1 cellular context compared by ENCODE assay signal in genomic region chr2:38665854-38666577, GRCh38.
A peak's percentile ranks its signal among the peaks of the same experiment; 100 is the strongest.
TF ChIP-seq lines count a peak whose summit lies in the region.

GALM (plus strand) TSS chr2:38666114; CDS start chr2:38666162, 48 bp downstream.

TF ChIP-seq in HepG2, 621 proteins besides CTCF, POLR2A, EP300 and RAD21 (continued from another document and continues in another):
- TF ChIP-seq, protein P1, sequence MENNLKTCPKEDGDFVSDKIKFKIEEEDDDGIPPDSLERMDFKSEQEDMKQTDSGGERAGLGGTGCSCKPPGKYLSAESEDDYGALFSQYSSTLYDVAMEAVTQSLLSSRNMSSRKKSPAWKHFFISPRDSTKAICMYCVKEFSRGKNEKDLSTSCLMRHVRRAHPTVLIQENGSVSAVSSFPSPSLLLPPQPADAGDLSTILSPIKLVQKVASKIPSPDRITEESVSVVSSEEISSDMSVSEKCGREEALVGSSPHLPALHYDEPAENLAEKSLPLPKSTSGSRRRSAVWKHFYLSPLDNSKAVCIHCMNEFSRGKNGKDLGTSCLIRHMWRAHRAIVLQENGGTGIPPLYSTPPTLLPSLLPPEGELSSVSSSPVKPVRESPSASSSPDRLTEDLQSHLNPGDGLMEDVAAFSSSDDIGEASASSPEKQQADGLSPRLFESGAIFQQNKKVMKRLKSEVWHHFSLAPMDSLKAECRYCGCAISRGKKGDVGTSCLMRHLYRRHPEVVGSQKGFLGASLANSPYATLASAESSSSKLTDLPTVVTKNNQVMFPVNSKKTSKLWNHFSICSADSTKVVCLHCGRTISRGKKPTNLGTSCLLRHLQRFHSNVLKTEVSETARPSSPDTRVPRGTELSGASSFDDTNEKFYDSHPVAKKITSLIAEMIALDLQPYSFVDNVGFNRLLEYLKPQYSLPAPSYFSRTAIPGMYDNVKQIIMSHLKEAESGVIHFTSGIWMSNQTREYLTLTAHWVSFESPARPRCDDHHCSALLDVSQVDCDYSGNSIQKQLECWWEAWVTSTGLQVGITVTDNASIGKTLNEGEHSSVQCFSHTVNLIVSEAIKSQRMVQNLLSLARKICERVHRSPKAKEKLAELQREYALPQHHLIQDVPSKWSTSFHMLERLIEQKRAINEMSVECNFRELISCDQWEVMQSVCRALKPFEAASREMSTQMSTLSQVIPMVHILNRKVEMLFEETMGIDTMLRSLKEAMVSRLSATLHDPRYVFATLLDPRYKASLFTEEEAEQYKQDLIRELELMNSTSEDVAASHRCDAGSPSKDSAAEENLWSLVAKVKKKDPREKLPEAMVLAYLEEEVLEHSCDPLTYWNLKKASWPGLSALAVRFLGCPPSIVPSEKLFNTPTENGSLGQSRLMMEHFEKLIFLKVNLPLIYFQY (CRISPR knock-in tag; IDR thresholded peaks at IDR 0.05; ENCODE audit: borderline replicate concordance), result peak; percentile 58; the same call in 1 of the 2 replicates
- TF ChIP-seq ZBTB20 (CRISPR knock-in tag; IDR thresholded peaks at IDR 0.05; ENCODE audit: borderline replicate concordance, low read depth) (peak; percentile 34; the same call in 1 of the 2 replicates), ZC3H13 (CRISPR knock-in tag; IDR thresholded peaks at IDR 0.05) (peak; percentile 79), RXRB (CRISPR knock-in tag; IDR thresholded peaks at IDR 0.05; ENCODE audit: borderline replicate concordance) (peak; percentile 60), ZNF350 (CRISPR knock-in tag; IDR thresholded peaks at IDR 0.05; ENCODE audit: borderline replicate concordance, low read depth) (peak; percentile 95; the same call in 1 of the 2 replicates), SRSF9 (IDR thresholded peaks at IDR 0.05; ENCODE audit: borderline replicate concordance, insufficient read depth, low read depth, low read length, poor library complexity, severe bottlenecking) (no peak), ZNF737 (CRISPR knock-in tag; IDR thresholded peaks at IDR 0.05; ENCODE audit: borderline replicate concordance) (peak; percentile 80; the same call in 1 of the 2 replicates), ZNF83 (CRISPR knock-in tag; IDR thresholded peaks at IDR 0.05; ENCODE audit: borderline replicate concordance) (0 out of 2 replicates have a peak, but pooled peaks have one; percentile 62), FOSL2 (CRISPR knock-in tag; IDR thresholded peaks at IDR 0.05) (peak; percentile 68), HIVEP1 (CRISPR knock-in tag; IDR thresholded peaks at IDR 0.05) (peak; percentile 88), JDP2 (CRISPR knock-in tag; IDR thresholded peaks at IDR 0.05; ENCODE audit: borderline replicate concordance) (no peak), NR1H2 (CRISPR knock-in tag; IDR thresholded peaks at IDR 0.05; ENCODE audit: borderline replicate concordance, low read depth) (no peak), NCOR1 (IDR thresholded peaks at IDR 0.05; ENCODE audit: borderline replicate concordance, low read length) (peak; percentile 78; the same call in 1 of the 2 replicates), ZNF580 (CRISPR knock-in tag; IDR thresholded peaks at IDR 0.05; ENCODE audit: borderline replicate concordance, low read depth) (peak; percentile 89; the same call in 1 of the 2 replicates), ZFY (CRISPR knock-in tag; IDR thresholded peaks at IDR 0.05) (peak; percentile 92), ATAD3A (CRISPR knock-in tag; IDR thresholded peaks at IDR 0.05) (0 out of 2 replicates have a peak, but pooled peaks have one; percentile 36), JUN (CRISPR knock-in tag; IDR thresholded peaks at IDR 0.05) (no peak; the same call in 1 of the 2 replicates), ZMYM4 (CRISPR knock-in tag; IDR thresholded peaks at IDR 0.05) (peak; percentile 84), FOXP4 (CRISPR knock-in tag; IDR thresholded peaks at IDR 0.05) (peak; percentile 83; the same call in 1 of the 2 replicates), SMAD3 (CRISPR knock-in tag; IDR thresholded peaks at IDR 0.05) (peak; percentile 90), KLF13 (CRISPR knock-in tag; IDR thresholded peaks at IDR 0.05) (peak; percentile 45; the same call in 1 of the 2 replicates), GATA4 (IDR thresholded peaks at IDR 0.05; ENCODE audit: borderline replicate concordance, low read depth) (no peak; the same call in 1 of the 2 replicates), ZNF160 (CRISPR knock-in tag; IDR thresholded peaks at IDR 0.05) (no peak), EED (CRISPR knock-in tag; IDR thresholded peaks at IDR 0.05) (no peak), RFXAP (CRISPR knock-in tag; IDR thresholded peaks at IDR 0.05; ENCODE audit: borderline replicate concordance) (peak; percentile 63), POLR2G (IDR thresholded peaks at IDR 0.05; ENCODE audit: low read depth, low read length) (peak; percentile 95), ZNF546 (CRISPR knock-in tag; conservative IDR thresholded peaks at IDR 0.05) (peak; percentile 90; the same call in 1 of the 2 replicates), ZNF326 (CRISPR knock-in tag; IDR thresholded peaks at IDR 0.05; ENCODE audit: borderline replicate concordance) (no peak)
- TF ChIP-seq, protein P2, sequence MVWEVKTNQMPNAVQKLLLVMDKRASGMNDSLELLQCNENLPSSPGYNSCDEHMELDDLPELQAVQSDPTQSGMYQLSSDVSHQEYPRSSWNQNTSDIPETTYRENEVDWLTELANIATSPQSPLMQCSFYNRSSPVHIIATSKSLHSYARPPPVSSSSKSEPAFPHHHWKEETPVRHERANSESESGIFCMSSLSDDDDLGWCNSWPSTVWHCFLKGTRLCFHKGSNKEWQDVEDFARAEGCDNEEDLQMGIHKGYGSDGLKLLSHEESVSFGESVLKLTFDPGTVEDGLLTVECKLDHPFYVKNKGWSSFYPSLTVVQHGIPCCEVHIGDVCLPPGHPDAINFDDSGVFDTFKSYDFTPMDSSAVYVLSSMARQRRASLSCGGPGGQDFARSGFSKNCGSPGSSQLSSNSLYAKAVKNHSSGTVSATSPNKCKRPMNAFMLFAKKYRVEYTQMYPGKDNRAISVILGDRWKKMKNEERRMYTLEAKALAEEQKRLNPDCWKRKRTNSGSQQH (CRISPR knock-in tag; IDR thresholded peaks at IDR 0.05; ENCODE audit: low read depth), result 0 out of 2 replicates have a peak, but pooled peaks have one; percentile 13
- TF ChIP-seq, protein P3, sequence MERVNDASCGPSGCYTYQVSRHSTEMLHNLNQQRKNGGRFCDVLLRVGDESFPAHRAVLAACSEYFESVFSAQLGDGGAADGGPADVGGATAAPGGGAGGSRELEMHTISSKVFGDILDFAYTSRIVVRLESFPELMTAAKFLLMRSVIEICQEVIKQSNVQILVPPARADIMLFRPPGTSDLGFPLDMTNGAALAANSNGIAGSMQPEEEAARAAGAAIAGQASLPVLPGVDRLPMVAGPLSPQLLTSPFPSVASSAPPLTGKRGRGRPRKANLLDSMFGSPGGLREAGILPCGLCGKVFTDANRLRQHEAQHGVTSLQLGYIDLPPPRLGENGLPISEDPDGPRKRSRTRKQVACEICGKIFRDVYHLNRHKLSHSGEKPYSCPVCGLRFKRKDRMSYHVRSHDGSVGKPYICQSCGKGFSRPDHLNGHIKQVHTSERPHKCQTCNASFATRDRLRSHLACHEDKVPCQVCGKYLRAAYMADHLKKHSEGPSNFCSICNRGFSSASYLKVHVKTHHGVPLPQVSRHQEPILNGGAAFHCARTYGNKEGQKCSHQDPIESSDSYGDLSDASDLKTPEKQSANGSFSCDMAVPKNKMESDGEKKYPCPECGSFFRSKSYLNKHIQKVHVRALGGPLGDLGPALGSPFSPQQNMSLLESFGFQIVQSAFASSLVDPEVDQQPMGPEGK (CRISPR knock-in tag; IDR thresholded peaks at IDR 0.05), result peak; percentile 84
- TF ChIP-seq, protein P4, sequence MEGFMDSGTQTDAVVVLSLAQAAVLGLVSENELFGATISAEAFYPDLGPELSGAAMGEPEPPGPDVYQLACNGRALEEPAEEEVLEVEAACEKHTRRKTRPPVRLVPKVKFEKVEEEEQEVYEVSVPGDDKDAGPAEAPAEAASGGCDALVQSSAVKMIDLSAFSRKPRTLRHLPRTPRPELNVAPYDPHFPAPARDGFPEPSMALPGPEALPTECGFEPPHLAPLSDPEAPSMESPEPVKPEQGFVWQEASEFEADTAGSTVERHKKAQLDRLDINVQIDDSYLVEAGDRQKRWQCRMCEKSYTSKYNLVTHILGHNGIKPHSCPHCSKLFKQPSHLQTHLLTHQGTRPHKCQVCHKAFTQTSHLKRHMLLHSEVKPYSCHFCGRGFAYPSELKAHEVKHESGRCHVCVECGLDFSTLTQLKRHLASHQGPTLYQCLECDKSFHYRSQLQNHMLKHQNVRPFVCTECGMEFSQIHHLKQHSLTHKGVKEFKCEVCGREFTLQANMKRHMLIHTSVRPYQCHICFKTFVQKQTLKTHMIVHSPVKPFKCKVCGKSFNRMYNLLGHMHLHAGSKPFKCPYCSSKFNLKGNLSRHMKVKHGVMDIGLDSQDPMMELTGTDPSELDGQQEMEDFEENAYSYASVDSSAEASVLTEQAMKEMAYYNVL (CRISPR knock-in tag; IDR thresholded peaks at IDR 0.05; ENCODE audit: borderline replicate concordance), result 0 out of 2 replicates have a peak, but pooled peaks have one; percentile 64
- TF ChIP-seq, protein P5, sequence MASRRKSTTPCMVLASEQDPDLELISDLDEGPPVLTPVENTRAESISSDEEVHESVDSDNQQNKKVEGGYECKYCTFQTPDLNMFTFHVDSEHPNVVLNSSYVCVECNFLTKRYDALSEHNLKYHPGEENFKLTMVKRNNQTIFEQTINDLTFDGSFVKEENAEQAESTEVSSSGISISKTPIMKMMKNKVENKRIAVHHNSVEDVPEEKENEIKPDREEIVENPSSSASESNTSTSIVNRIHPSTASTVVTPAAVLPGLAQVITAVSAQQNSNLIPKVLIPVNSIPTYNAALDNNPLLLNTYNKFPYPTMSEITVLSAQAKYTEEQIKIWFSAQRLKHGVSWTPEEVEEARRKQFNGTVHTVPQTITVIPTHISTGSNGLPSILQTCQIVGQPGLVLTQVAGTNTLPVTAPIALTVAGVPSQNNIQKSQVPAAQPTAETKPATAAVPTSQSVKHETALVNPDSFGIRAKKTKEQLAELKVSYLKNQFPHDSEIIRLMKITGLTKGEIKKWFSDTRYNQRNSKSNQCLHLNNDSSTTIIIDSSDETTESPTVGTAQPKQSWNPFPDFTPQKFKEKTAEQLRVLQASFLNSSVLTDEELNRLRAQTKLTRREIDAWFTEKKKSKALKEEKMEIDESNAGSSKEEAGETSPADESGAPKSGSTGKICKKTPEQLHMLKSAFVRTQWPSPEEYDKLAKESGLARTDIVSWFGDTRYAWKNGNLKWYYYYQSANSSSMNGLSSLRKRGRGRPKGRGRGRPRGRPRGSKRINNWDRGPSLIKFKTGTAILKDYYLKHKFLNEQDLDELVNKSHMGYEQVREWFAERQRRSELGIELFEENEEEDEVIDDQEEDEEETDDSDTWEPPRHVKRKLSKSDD (CRISPR knock-in tag; IDR thresholded peaks at IDR 0.05; ENCODE audit: low read depth), result peak; percentile 81; the same call in 1 of the 2 replicates
